Comparison of ENCODE assay signal across 10 cellular contexts in the genomic region with DNA sequence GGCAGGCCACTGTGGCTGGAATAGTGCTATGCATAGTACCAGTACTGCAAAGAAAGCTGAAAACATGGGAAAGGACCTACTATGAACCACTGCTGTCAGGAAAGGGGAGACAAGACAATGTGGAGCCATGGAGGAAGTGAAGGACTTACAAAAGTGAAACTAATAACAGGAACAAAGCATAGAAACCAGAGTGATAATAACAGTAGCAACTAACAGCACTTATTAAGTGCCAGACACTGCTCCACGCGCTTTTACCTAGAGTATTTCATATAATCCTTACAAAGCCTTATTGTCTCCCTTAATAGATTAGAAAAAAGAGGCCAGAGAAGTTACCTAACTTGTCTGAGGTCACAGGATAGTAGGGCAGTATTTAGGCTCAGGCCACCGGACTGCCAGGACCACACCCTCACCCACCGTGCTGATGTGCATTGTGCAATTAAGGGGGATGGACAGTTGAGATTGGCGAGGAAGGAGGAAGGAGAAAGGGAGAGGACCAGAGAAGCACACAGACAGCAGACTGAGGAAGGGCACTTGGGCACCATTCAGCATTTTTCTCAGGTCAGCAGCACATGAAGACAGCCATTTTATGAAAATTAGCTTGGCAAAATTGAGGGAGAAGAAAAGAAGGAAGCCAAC.
DNase-seq lines count a peak whose midpoint lies in the region; ATAC-seq and TF ChIP-seq lines count a peak whose summit lies in the region.
"Had no signal": no experiment of that assay in that cellular context is flagged by ENCODE, and none has a peak within 500 bp of the region (broad histone marks: within the 10 kb centered on the region; RNA-seq: fewer than 3 reads in every experiment).

No MANE protein-coding gene starts in this region.

- no peak overlapping the region for H3K4me3 ChIP-seq in CD4-positive, CD25-positive, alpha-beta regulatory T cell (ENCODE audit: low read depth, low read length)
- H3K4me3 ChIP-seq in testis, result no peak overlapping the region
- H3K4me3 ChIP-seq: psoas muscle had no signal

- no peak for TF ChIP-seq CTCF in testis (IDR thresholded peaks at IDR 0.05)

- no peaks in the 10 kb centered on the region for H3K27me3 Mint-ChIP-seq in CD4-positive, CD25-positive, alpha-beta regulatory T cell

- no peaks in the 10 kb centered on the region for H3K27me3 ChIP-seq in CD4-positive, CD25-positive, alpha-beta regulatory T cell (ENCODE audit: control insufficient read depth, insufficient read depth, low read length)
- H3K27me3 ChIP-seq in testis, result no peaks in the 10 kb centered on the region

- peaks cover 9% of the 10 kb centered on the region for H3K4me1 ChIP-seq in CD4-positive, CD25-positive, alpha-beta regulatory T cell (ENCODE audit: control insufficient read depth, insufficient read depth, low read length, poor library complexity, severe bottlenecking)
- no peaks in the 10 kb centered on the region for H3K4me1 ChIP-seq in testis
- H3K4me1 ChIP-seq: psoas muscle had no signal

- no peak overlapping the region for H3K27ac ChIP-seq in CD4-positive, CD25-positive, alpha-beta regulatory T cell (ENCODE audit: insufficient read depth, low read length, poor library complexity, severe bottlenecking)
- H3K27ac ChIP-seq in testis, result no peak overlapping the region
- H3K27ac ChIP-seq: psoas muscle had no signal

- no peak for TF ChIP-seq POLR2A in testis (IDR thresholded peaks at IDR 0.05)

- H3K9me3 ChIP-seq in CD4-positive, CD25-positive, alpha-beta regulatory T cell (ENCODE audit: control insufficient read depth in 2 of 2, low read length in 2 of 2), result peaks cover 12 to 14% of the 10 kb centered on the region in 2 experiments
- H3K9me3 ChIP-seq in testis, result no peaks in the 10 kb centered on the region

- 83 to 85% methylated on average over 5 of the region's 5 CpGs for WGBS in testis, 2 donors

- H3K4me1 Mint-ChIP-seq in CD4-positive, CD25-positive, alpha-beta regulatory T cell, result peaks cover 15 to 55% (median 45%) of the 10 kb centered on the region in 4 donors

- DNase-seq in CD4-positive, CD25-positive, alpha-beta regulatory T cell, result peak in 1 of 3 donors; percentile 35
- DNase-seq in dermis blood vessel endothelial cell (peak; percentile 14), DMS53 treated with DMSO at 0.1 percent for 48 hours (lab: John Stamatoyannopoulos, UW; ENCODE audit: unreplicated experiment) (no peak), amniotic stem cell (lab: John Stamatoyannopoulos, UW) (no peak), testis (no peak)
- DNase-seq: NCI-H2171, psoas muscle had no signal

- peaks cover 0 to 13% (median 2%) of the 10 kb centered on the region in 7 donors for H3K9me3 Mint-ChIP-seq in CD4-positive, CD25-positive, alpha-beta regulatory T cell

- peak overlapping the region; percentile 78 to 91 (median 88) for H3K27ac Mint-ChIP-seq in CD4-positive, CD25-positive, alpha-beta regulatory T cell

- no peak for ATAC-seq in CD4-positive, CD25-positive, alpha-beta regulatory T cell (ENCODE audit: low read depth in 2 of 2)
- ATAC-seq in GM18909 (IDR thresholded peaks at IDR 0.05; ENCODE audit: poor library complexity, unreplicated experiment), result peak; percentile 68
- ATAC-seq in HG03558 (IDR thresholded peaks at IDR 0.05; ENCODE audit: extremely low read depth, unreplicated experiment), result peak; percentile 45
- ATAC-seq in GM19452 (IDR thresholded peaks at IDR 0.05; ENCODE audit: unreplicated experiment), result no peak

- H3K36me3 ChIP-seq in CD4-positive, CD25-positive, alpha-beta regulatory T cell (ENCODE audit: control insufficient read depth, insufficient read depth, low read length), result peaks cover 89% of the 10 kb centered on the region
- H3K36me3 ChIP-seq in testis (ENCODE audit: low read depth, missing control alignments), result no peaks in the 10 kb centered on the region

- intact Hi-C loops in testis (cut with DNase I; ENCODE audit: low total_unique reads), result no loop called here

- no peak overlapping the region for H3K4me3 Mint-ChIP-seq in CD4-positive, CD25-positive, alpha-beta regulatory T cell

- H3K36me3 Mint-ChIP-seq in CD4-positive, CD25-positive, alpha-beta regulatory T cell, result peaks cover 89% of the 10 kb centered on the region

Comparison
In these comparisons a context has a peak if more than half of its experiments do, and no peak if none do; other contexts are left out.
1. ATAC-seq: peak in GM18909 (single experiment) and HG03558 (single experiment); none in CD4-positive, CD25-positive, alpha-beta regulatory T cell (0 of 2) and GM19452 (single experiment).